Comparison of ENCODE assay signal across 1 cellular context in the genomic region with DNA sequence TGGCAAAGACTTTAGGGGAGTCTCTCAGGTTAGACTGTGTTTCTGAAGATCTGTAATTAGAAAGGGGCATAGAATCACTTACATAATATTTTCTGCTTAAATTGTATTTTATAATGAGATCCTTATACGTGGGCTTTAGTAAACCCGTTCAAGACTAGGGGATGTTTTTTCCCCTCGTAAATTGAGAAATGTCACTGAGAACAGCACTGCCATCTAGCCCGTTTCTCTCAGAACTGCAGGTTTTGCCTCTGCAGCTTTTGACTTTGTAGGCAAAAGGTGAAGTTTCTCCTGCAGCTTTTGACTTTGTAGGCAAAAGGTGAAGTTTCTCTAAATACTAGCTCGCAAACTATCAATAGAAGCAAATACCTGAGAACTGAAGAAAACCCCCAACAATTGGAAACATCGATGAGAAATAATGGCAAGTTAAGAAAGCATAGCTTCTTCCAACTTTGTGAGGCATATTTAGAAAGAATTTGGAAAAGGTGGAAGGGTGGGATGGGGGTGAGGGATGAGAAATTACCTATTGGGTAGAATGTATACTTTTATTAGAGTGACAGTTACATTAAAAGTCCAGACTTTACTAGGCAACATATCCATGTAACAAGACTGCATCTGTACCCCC.
TF ChIP-seq lines count a peak whose summit lies in the region.

No MANE protein-coding gene starts in this region.

TF ChIP-seq in HCT116, 20 proteins besides CTCF, POLR2A, EP300 and RAD21:
- TF ChIP-seq, protein P1, sequence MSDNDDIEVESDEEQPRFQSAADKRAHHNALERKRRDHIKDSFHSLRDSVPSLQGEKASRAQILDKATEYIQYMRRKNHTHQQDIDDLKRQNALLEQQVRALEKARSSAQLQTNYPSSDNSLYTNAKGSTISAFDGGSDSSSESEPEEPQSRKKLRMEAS (IDR thresholded peaks at IDR 0.05): no peak
- TF ChIP-seq SIN3A (IDR thresholded peaks at IDR 0.05; ENCODE audit: low read depth) (no peak), ZFX (IDR thresholded peaks at IDR 0.05) (no peak), FOSL1 (IDR thresholded peaks at IDR 0.05; ENCODE audit: low read depth) (no peak), CBX3 (IDR thresholded peaks at IDR 0.05; ENCODE audit: low read depth) (no peak)
- TF ChIP-seq, protein P2, sequence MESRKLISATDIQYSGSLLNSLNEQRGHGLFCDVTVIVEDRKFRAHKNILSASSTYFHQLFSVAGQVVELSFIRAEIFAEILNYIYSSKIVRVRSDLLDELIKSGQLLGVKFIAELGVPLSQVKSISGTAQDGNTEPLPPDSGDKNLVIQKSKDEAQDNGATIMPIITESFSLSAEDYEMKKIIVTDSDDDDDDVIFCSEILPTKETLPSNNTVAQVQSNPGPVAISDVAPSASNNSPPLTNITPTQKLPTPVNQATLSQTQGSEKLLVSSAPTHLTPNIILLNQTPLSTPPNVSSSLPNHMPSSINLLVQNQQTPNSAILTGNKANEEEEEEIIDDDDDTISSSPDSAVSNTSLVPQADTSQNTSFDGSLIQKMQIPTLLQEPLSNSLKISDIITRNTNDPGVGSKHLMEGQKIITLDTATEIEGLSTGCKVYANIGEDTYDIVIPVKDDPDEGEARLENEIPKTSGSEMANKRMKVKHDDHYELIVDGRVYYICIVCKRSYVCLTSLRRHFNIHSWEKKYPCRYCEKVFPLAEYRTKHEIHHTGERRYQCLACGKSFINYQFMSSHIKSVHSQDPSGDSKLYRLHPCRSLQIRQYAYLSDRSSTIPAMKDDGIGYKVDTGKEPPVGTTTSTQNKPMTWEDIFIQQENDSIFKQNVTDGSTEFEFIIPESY (IDR thresholded peaks at IDR 0.05; ENCODE audit: extremely low read depth, insufficient replicate concordance, low read length): no peak
